In genomic region chr6:89734526-89734925, GRCh38 we compare ENCODE assay signal across 28 cellular contexts.
DNase-seq lines count a peak whose midpoint lies in the region; ATAC-seq and TF ChIP-seq lines count a peak whose summit lies in the region.
"Had no signal": no experiment of that assay in that cellular context is flagged by ENCODE, and none has a peak within 500 bp of the region (broad histone marks: within the 10 kb centered on the region; RNA-seq: fewer than 3 reads in every experiment).

No MANE protein-coding gene starts in this region.

- H3K27ac Mint-ChIP-seq in MCF 10A (ENCODE audit: low read depth, unreplicated experiment), result no peak overlapping the region
- H3K27ac Mint-ChIP-seq: activated naive CD4-positive, alpha-beta T cell treated with anti-CD3 and anti-CD28 coated beads, Interleukin-2, amount 50 U/mL, for 72 hours; brain; effector memory CD8-positive, alpha-beta T cell; natural killer cell had no signal

- intact Hi-C loops in mammary epithelial cell (cut with micrococcal nuclease) (no loop called here), MCF 10A (cut with micrococcal nuclease) (no loop called here), lower lobe of right lung (cut with DNase I) (no loop called here), testis (cut with DNase I; ENCODE audit: low total_unique reads) (no loop called here)

- dilution Hi-C loops in mammary epithelial cell (cut with HindIII; ENCODE audit: low sequenced_read_pairs), result no loop called here

- TF ChIP-seq CTCF in mammary epithelial cell (conservative IDR thresholded peaks at IDR 0.05 in 1 of 2, IDR thresholded peaks at IDR 0.05 in 1 of 2; ENCODE audit: extremely low read depth in 1 of 2, insufficient read depth in 1 of 2, low read depth in 1 of 2, low read length in 2 of 2) (no peak), MCF 10A (IDR thresholded peaks at IDR 0.05; ENCODE audit: unreplicated experiment) (no peak), lower lobe of right lung (IDR thresholded peaks at IDR 0.05) (no peak), testis (IDR thresholded peaks at IDR 0.05) (no peak)

- no peaks in the 10 kb centered on the region for H4K20me1 ChIP-seq in mammary epithelial cell (ENCODE audit: insufficient read depth, low read length)

- no peaks in the 10 kb centered on the region for H3K27me3 Mint-ChIP-seq in MCF 10A (ENCODE audit: insufficient read depth, unreplicated experiment)
- H3K27me3 Mint-ChIP-seq: brain; CD4-positive, alpha-beta memory T cell; effector memory CD8-positive, alpha-beta T cell had no signal

- no peaks in the 10 kb centered on the region for H3K79me2 ChIP-seq in mammary epithelial cell (ENCODE audit: insufficient read depth, low read length)

- no peaks in the 10 kb centered on the region for H3K4me1 Mint-ChIP-seq in MCF 10A (ENCODE audit: insufficient read depth, unreplicated experiment)
- H3K4me1 Mint-ChIP-seq: brain; CD4-positive, alpha-beta memory T cell; natural killer cell had no signal

- no peaks in the 10 kb centered on the region for H3K9me3 Mint-ChIP-seq in MCF 10A (ENCODE audit: unreplicated experiment)
- H3K9me3 Mint-ChIP-seq: activated naive CD4-positive, alpha-beta T cell treated with anti-CD3 and anti-CD28 coated beads, Interleukin-2, amount 50 U/mL, for 72 hours; effector memory CD8-positive, alpha-beta T cell had no signal

- H3K4me1 ChIP-seq in mammary epithelial cell (ENCODE audit: insufficient read depth, low read length) (no peaks in the 10 kb centered on the region), lower lobe of right lung (no peaks in the 10 kb centered on the region), testis (no peaks in the 10 kb centered on the region)
- H3K4me1 ChIP-seq: foreskin keratinocyte, SJSA1, uterus had no signal

- in situ Hi-C loops in mammary epithelial cell (cut with MboI; ENCODE audit: low sequenced_read_pairs in 2 of 2), result no loop called here

- no peak for TF ChIP-seq POLR2A in testis (IDR thresholded peaks at IDR 0.05)

- H3K36me3 ChIP-seq in mammary epithelial cell (ENCODE audit: insufficient read depth, low read length) (peaks cover 26% of the 10 kb centered on the region), lower lobe of right lung (peaks cover 70% of the 10 kb centered on the region), testis (ENCODE audit: low read depth, missing control alignments) (no peaks in the 10 kb centered on the region)
- H3K36me3 ChIP-seq: uterus had no signal

- H3K27me3 ChIP-seq in mammary epithelial cell (ENCODE audit: insufficient read depth, low read length) (no peaks in the 10 kb centered on the region), lower lobe of right lung (ENCODE audit: low read depth) (no peaks in the 10 kb centered on the region), testis (no peaks in the 10 kb centered on the region)
- H3K27me3 ChIP-seq: foreskin keratinocyte, SJSA1, uterus had no signal

- BruUV-seq in mammary epithelial cell (replicated peaks; lab: Mats Ljungman, UMichigan) (no TSS peak), MCF 10A (replicated peaks; lab: Mats Ljungman, UMichigan) (no TSS peak)

- H3K4me2 ChIP-seq in mammary epithelial cell (ENCODE audit: insufficient read depth, low read depth, low read length), result no peak overlapping the region

- ATAC-seq in HG03342 (IDR thresholded peaks at IDR 0.05; ENCODE audit: unreplicated experiment) (no peak), lower lobe of right lung (no peak)
- ATAC-seq: activated naive CD4-positive, alpha-beta T cell treated with anti-CD3 and anti-CD28 coated beads, Interleukin-2, amount 50 U/mL, for 72 hours; effector memory CD8-positive, alpha-beta T cell; foreskin keratinocyte; left lobe of liver; natural killer cell had no signal

- H3K9me3 ChIP-seq in mammary epithelial cell (replicated peaks; ENCODE audit: insufficient read depth, low read length) (no peaks in the 10 kb centered on the region), lower lobe of right lung (no peaks in the 10 kb centered on the region), testis (no peaks in the 10 kb centered on the region)
- H3K9me3 ChIP-seq: HAP-1, SJSA1, uterus had no signal

- POLR2A ChIA-PET in MCF 10A (lab: Yijun Ruan, JAX), result interaction anchor here (1.1 kb wide), 1 partner anchor 19 kb away, joined by 3 read pairs; no protein-coding TSS in a partner anchor

- no peak overlapping the region for H2AFZ ChIP-seq in mammary epithelial cell (ENCODE audit: low read depth, low read length)

- H3K27ac ChIP-seq in mammary epithelial cell (ENCODE audit: insufficient read depth, low read depth, low read length), result no peak overlapping the region
- H3K27ac ChIP-seq in lower lobe of right lung, result no peak overlapping the region
- no peak overlapping the region for H3K27ac ChIP-seq in testis
- H3K27ac ChIP-seq: coronary artery, foreskin keratinocyte, SJSA1, uterus had no signal

- CTCF ChIA-PET in mammary epithelial cell (lab: Charles Lee; ENCODE audit: low non-redundant PET), result no interaction called here
- CTCF ChIA-PET in MCF 10A (lab: Yijun Ruan, JAX), result no interaction called here

- DNase-seq in mammary epithelial cell (peak; percentile 20), MCF 10A (ENCODE audit: unreplicated experiment) (no peak), astrocyte of the hippocampus (ENCODE audit: low read depth, low spot score) (peak; percentile 34), iris pigment epithelial cell (ENCODE audit: low read depth) (peak; percentile 46), lower lobe of right lung (no peak), testis (no peak), DMS 273 treated with DMSO at 0.1 percent for 48 hours (lab: John Stamatoyannopoulos, UW) (no peak)
- DNase-seq: 8988T; activated CD4-positive, alpha-beta T cell treated with anti-CD3 and anti-CD28 coated beads, Interleukin-2, amount 50 U/mL, for 4 hours; CD4-positive, alpha-beta memory T cell; effector memory CD8-positive, alpha-beta T cell; foreskin keratinocyte; KG1; natural killer cell; NCI-H1436 treated with DMSO at 0.1 percent for 48 hours; NCI-H774; occipital lobe; RPMI8226; stimulated activated naive CD4-positive, alpha-beta T cell treated with Interleukin-2 at 50 U/mL for 16 hours; T-helper 1 cell; uterus had no signal

- H3K9ac ChIP-seq in mammary epithelial cell (ENCODE audit: insufficient read depth, low read length), result no peak overlapping the region

- peaks cover 98% of the 10 kb centered on the region for H3K36me3 Mint-ChIP-seq in MCF 10A (ENCODE audit: insufficient read depth, unreplicated experiment)

- H3K4me3 Mint-ChIP-seq in MCF 10A (ENCODE audit: unreplicated experiment), result no peak overlapping the region
- H3K4me3 Mint-ChIP-seq: brain; CD4-positive, alpha-beta memory T cell; effector memory CD8-positive, alpha-beta T cell; natural killer cell had no signal

- H3K4me3 ChIP-seq in mammary epithelial cell (replicated peaks in 1 of 3; ENCODE audit: insufficient read depth in 1 of 3, low read depth in 2 of 3, low read length in 3 of 3) (no peak overlapping the region), lower lobe of right lung (no peak overlapping the region), testis (no peak overlapping the region)
- H3K4me3 ChIP-seq: coronary artery, HAP-1, SJSA1, uterus had no signal

Comparison
In these comparisons a context has a peak if more than half of its experiments do, and no peak if none do; other contexts are left out.
1. DNase-seq: peak in mammary epithelial cell (single experiment), astrocyte of the hippocampus (single experiment) and iris pigment epithelial cell (single experiment); none in MCF 10A (single experiment), lower lobe of right lung (single experiment), testis (single experiment) and DMS 273 treated with DMSO at 0.1 percent for 48 hours (single experiment).